In the genomic region with DNA sequence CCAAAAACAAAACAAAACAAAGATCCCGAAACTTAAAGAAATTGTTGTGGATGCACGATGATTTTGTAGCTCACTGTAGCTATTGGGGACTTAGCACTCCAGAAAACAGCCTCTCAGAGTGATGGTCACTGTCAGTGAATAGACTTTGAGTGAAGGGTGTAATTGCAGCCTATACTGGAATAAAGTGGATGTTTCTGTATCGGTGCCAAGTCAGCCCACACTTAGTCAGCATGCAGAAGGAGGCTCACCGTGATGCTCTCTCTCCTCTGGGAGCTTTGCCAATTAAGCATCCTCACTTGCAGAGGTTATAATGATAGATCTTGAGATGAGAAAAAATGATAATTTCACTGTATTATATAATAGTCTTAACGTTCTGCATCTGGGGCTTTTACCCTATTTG, we compare ENCODE assay signal across 6 cellular contexts. TPM values are rescaled to one million over a fixed set of nuclear protein-coding genes. Genes with fewer than 3 reads are reported as not detected.
DNase-seq lines count a peak whose midpoint lies in the region; ATAC-seq and TF ChIP-seq lines count a peak whose summit lies in the region.
"Not testable (repeated sequence)": the region's sequence is repeated elsewhere in the genome, so short reads cannot be mapped to it uniquely, and the experiment has no call there.

No MANE protein-coding gene starts in this region.

- H4K20me1 ChIP-seq in PC-3 (ENCODE audit: low read length) = not testable (repeated sequence)

- H3K27me3 ChIP-seq in PC-3 (ENCODE audit: low read length); foreskin keratinocyte; right cardiac atrium (ENCODE audit: control insufficient read depth, insufficient read depth); gastrocnemius medialis: not testable (repeated sequence)

- not testable (repeated sequence) for H3K36me3 ChIP-seq in PC-3 (ENCODE audit: low read depth, low read length); gastrocnemius medialis

- not testable (repeated sequence) for H3K9me2 ChIP-seq in PC-3 (replicated peaks; ENCODE audit: low read length)

- POLR2A ChIA-PET in PC-3 (lab: Charles Lee; ENCODE audit: unreplicated experiment) = not testable (repeated sequence)

- not testable (repeated sequence) for H2AFZ ChIP-seq in PC-3 (ENCODE audit: low read length)

- in situ Hi-C loops in gastrocnemius medialis (cut with MboI; ENCODE audit: low sequenced_read_pairs in 4 of 4) = not testable (repeated sequence)

- DNase-seq in PC-3, foreskin keratinocyte, left cardiac atrium, right cardiac atrium, gastrocnemius medialis: not testable (repeated sequence)

- CTCF ChIA-PET in PC-3 (lab: Charles Lee) = not testable (repeated sequence)

- H3K79me2 ChIP-seq in PC-3 (ENCODE audit: low read length) = not testable (repeated sequence)

- H3F3A ChIP-seq in PC-3 (ENCODE audit: low read length, unreplicated experiment) = not testable (repeated sequence)

- BruUV-seq in PC-3 (replicated peaks; lab: Mats Ljungman, UMichigan) = not testable (repeated sequence)

- ATAC-seq in PC-3 (peak; percentile 62), SK-N-SH treated with all-trans-retinoic acid at 6 μM for 48 hours (peak; percentile 69), foreskin keratinocyte (peak; percentile 63), left cardiac atrium (peak; percentile 31 to 87), right cardiac atrium (peak; percentile 52 to 76), gastrocnemius medialis (peak; percentile 51 to 66)

- H3K4me3 ChIP-seq in PC-3 (ENCODE audit: low read length); right cardiac atrium (ENCODE audit: low read length); gastrocnemius medialis: not testable (repeated sequence)

- intact Hi-C loops in PC-3 (cut with micrococcal nuclease); left cardiac atrium (cut with DNase I); right cardiac atrium (cut with DNase I); gastrocnemius medialis (cut with DNase I; ENCODE audit: low total_unique reads): not testable (repeated sequence)

- H3K4me2 ChIP-seq in PC-3 (ENCODE audit: low read length) = not testable (repeated sequence)

- not testable (repeated sequence) for TF ChIP-seq POLR2A in gastrocnemius medialis (IDR thresholded peaks at IDR 0.05)

- not testable (repeated sequence) for H3K9me3 ChIP-seq in PC-3 (ENCODE audit: low read length); right cardiac atrium (ENCODE audit: control insufficient read depth, low read length); gastrocnemius medialis

- H3K4me1 ChIP-seq in PC-3 (ENCODE audit: insufficient read depth, low read length); foreskin keratinocyte; right cardiac atrium (ENCODE audit: control insufficient read depth, insufficient read depth, low read length); gastrocnemius medialis: not testable (repeated sequence)

- 100% methylated on average over 1 of the region's 5 CpGs for WGBS in right cardiac atrium

- not testable (repeated sequence) for TF ChIP-seq CTCF in PC-3 (conservative IDR thresholded peaks at IDR 0.05; ENCODE audit: low read depth, low read length); foreskin keratinocyte (conservative IDR thresholded peaks at IDR 0.05); gastrocnemius medialis (IDR thresholded peaks at IDR 0.05 in 4 of 5, conservative IDR thresholded peaks at IDR 0.05 in 1 of 5)

- H3K27ac ChIP-seq in PC-3 (ENCODE audit: low read length); foreskin keratinocyte; right cardiac atrium (ENCODE audit: low read length); gastrocnemius medialis: not testable (repeated sequence)

- not testable (repeated sequence) for H3K9ac ChIP-seq in PC-3 (ENCODE audit: low read length)

RNA-seq across cellular contexts. Expression of a gene that starts 11.1 kb away (rescaled TPM):
- total RNA-seq in PC-3 (2014; rRNA removed) (20.1 and 28.9 TPM in 2 replicates), foreskin keratinocyte (35.8 and 37.9 TPM in 2 replicates), left cardiac atrium (1,000 to 10,000 TPM; 1,013 to 1,607 TPM), right cardiac atrium (1,000 to 10,000 TPM; 1,463 to 2,379 (median 1,612) TPM), gastrocnemius medialis (1,000 to 10,000 TPM in 3 of 4 donors, 100 to 1,000 TPM in 1; 630 to 1,712 (median 1,308) TPM)
- polyA plus RNA-seq in foreskin keratinocyte (18.9 and 22.1 TPM in 2 replicates), right cardiac atrium (857 TPM)

Comparison
In these comparisons a context has a peak if more than half of its experiments do, and no peak if none do; other contexts are left out.
1. RNA of a gene that starts 11.1 kb away (total RNA-seq): 1,463 to 2,379 TPM in right cardiac atrium, 1,013 to 1,607 TPM in left cardiac atrium and 630 to 1,712 TPM in gastrocnemius medialis; 35.8 to 37.9 TPM in foreskin keratinocyte and 20.1 to 28.9 TPM in PC-3; every median in the first group is over 10 times any median in the second.
2. Peak in every context shown above with its lines, with median percentiles within 50 percentile points of each other: ATAC-seq.